ENCODE assay signal across 28 cellular contexts in genomic region chr1:145901312-145902021, GRCh38. TPM values are rescaled to one million over a fixed set of nuclear protein-coding genes. Genes with fewer than 3 reads are reported as not detected.
DNase-seq lines count a peak whose midpoint lies in the region; ATAC-seq and TF ChIP-seq lines count a peak whose summit lies in the region.
"Had no signal": no experiment of that assay in that cellular context is flagged by ENCODE, and none has a peak within 500 bp of the region (broad histone marks: within the 10 kb centered on the region; RNA-seq: fewer than 3 reads in every experiment).

No MANE protein-coding gene starts in this region.

- H3K4me1 Mint-ChIP-seq in GM23338 (no peaks in the 10 kb centered on the region; the same call in 2 of the 3 replicates), neural progenitor cell (peaks cover 23% of the 10 kb centered on the region)
- H3K4me1 Mint-ChIP-seq: activated CD4-positive, alpha-beta T cell treated with anti-CD3 and anti-CD28 coated beads for 36 hours; activated naive CD4-positive, alpha-beta T cell treated with anti-CD3 and anti-CD28 coated beads, Interleukin-2, amount 10 ng/mL, durations not matched to agents 7 days and 5 days; activated T-helper 17 cell treated with anti-CD3 and anti-CD28 coated beads, Interleukin-2, amount 50 U/mL, for 72 hours had no signal

- peak; percentile 42 to 54 for TF ChIP-seq CTCF in GM23338 (conservative IDR thresholded peaks at IDR 0.05; ENCODE audit: low read depth in 2 of 2)
- TF ChIP-seq CTCF in NB4 (IDR thresholded peaks at IDR 0.05; ENCODE audit: low read depth, low read length) = no peak
- peak; percentile 31 for TF ChIP-seq CTCF in brain microvascular endothelial cell (IDR thresholded peaks at IDR 0.05; ENCODE audit: low read depth, low read length, missing control alignments)
- peak; percentile 11 for TF ChIP-seq CTCF in neural progenitor cell (IDR thresholded peaks at IDR 0.05)

- H3K27me3 ChIP-seq in GM23338 (ENCODE audit: insufficient read depth) = no peaks in the 10 kb centered on the region
- H3K27me3 ChIP-seq in brain microvascular endothelial cell (replicated peaks) = no peaks in the 10 kb centered on the region
- no peaks in the 10 kb centered on the region for H3K27me3 ChIP-seq in neural progenitor cell
- H3K27me3 ChIP-seq: BLaER1, pancreas, right atrium auricular region, spleen, tibial artery had no signal

- H3K4me2 ChIP-seq in GM23338 (no peak overlapping the region), neural progenitor cell (no peak overlapping the region)
- H3K4me2 ChIP-seq: BLaER1 had no signal

- H3K4me3 Mint-ChIP-seq in GM23338 = no peak overlapping the region
- peak overlapping the region; percentile 21 for H3K4me3 Mint-ChIP-seq in neural progenitor cell
- H3K4me3 Mint-ChIP-seq: activated CD4-positive, alpha-beta T cell treated with anti-CD3 and anti-CD28 coated beads for 36 hours; activated CD8-positive, alpha-beta T cell treated with anti-CD3 and anti-CD28 coated beads, Interleukin-2, amount 10 ng/mL, durations not matched to agents 7 days and 5 days; activated naive CD4-positive, alpha-beta T cell treated with anti-CD3 and anti-CD28 coated beads, Interleukin-2, amount 10 ng/mL, durations not matched to agents 7 days and 5 days; activated T-helper 17 cell treated with anti-CD3 and anti-CD28 coated beads, Interleukin-2, amount 50 U/mL, for 72 hours; T-helper 2 cell treated with Interferon-gamma antibody and Interleukin-4, amounts not matched to agents 5 μg/mL and 100 μg/mL, for 36 hours had no signal

- no peaks in the 10 kb centered on the region for H3K4me1 ChIP-seq in GM23338 (ENCODE audit: insufficient read depth)
- no peaks in the 10 kb centered on the region for H3K4me1 ChIP-seq in neural progenitor cell
- H3K4me1 ChIP-seq: BLaER1, pancreas, right atrium auricular region, spleen, tibial artery had no signal

- H3K36me3 Mint-ChIP-seq in GM23338 (ENCODE audit: low read depth) (no peaks in the 10 kb centered on the region), neural progenitor cell (no peaks in the 10 kb centered on the region)

- TF ChIP-seq POLR2A in NB4 (IDR thresholded peaks at IDR 0.05; ENCODE audit: extremely low read depth, insufficient read length) = no peak

- no peak overlapping the region for H3K9ac ChIP-seq in neural progenitor cell
- H3K9ac ChIP-seq: BLaER1 had no signal

- DNase-seq in GM23338 (ENCODE audit: low spot score) = peak; percentile 72
- DNase-seq in NB4 (ENCODE audit: low read depth) = peak; percentile 74
- DNase-seq in brain microvascular endothelial cell = no peak
- DNase-seq in neural progenitor cell (ENCODE audit: low spot score) = peak; percentile 11
- DNase-seq in NCI-H774 (lab: John Stamatoyannopoulos, UW) = no peak
- DNase-seq in pons (ENCODE audit: low spot score) = no peak
- DNase-seq: activated CD4-positive, alpha-beta T cell treated with anti-CD3 and anti-CD28 coated beads for 36 hours; activated CD8-positive, alpha-beta T cell treated with anti-CD3 and anti-CD28 coated beads, Interleukin-2, amount 10 ng/mL, durations not matched to agents 7 days and 5 days; activated naive CD4-positive, alpha-beta T cell treated with anti-CD3 and anti-CD28 coated beads, Interleukin-2, amount 10 ng/mL, durations not matched to agents 7 days and 5 days; amniotic stem cell; DMS53; HCEC 1CT; mammary epithelial cell; NCI-H1105; NCI-H187 treated with DMSO at 0.1 percent for 48 hours; NCI-H2171; NCI-H510A treated with DMSO at 0.1 percent for 48 hours; NK-92 treated with Interleukin-12 subunit alpha and Interleukin-12 subunit beta, amount 100 ng/mL, for 24 hours; pancreas; spleen; stimulated activated CD4-positive, alpha-beta T cell treated with anti-CD3 and anti-CD28 coated beads, Interleukin-4, amount 100 ng/mL, for 1 hour; tibial artery had no signal

- no peaks in the 10 kb centered on the region for H4K20me1 ChIP-seq in GM23338 (replicated peaks; ENCODE audit: insufficient read depth)
- H4K20me1 ChIP-seq in neural progenitor cell (ENCODE audit: low read depth) = no peaks in the 10 kb centered on the region
- H4K20me1 ChIP-seq: BLaER1 had no signal

- no peaks in the 10 kb centered on the region for H3K79me2 ChIP-seq in GM23338 (replicated peaks; ENCODE audit: insufficient read depth)
- H3K79me2 ChIP-seq in neural progenitor cell (ENCODE audit: low read depth) = no peaks in the 10 kb centered on the region

- no peak overlapping the region for H3K4me3 ChIP-seq in GM23338
- H3K4me3 ChIP-seq in NB4 (ENCODE audit: low read depth, low read length) = no peak overlapping the region
- H3K4me3 ChIP-seq in brain microvascular endothelial cell (ENCODE audit: low read depth, low read length) = no peak overlapping the region
- no peak overlapping the region for H3K4me3 ChIP-seq in neural progenitor cell
- H3K4me3 ChIP-seq: BLaER1, pancreas, right atrium auricular region, spleen, tibial artery had no signal

- H3K27ac ChIP-seq in GM23338 (ENCODE audit: low read depth) (no peak overlapping the region), brain microvascular endothelial cell (no peak overlapping the region), neural progenitor cell (no peak overlapping the region)
- H3K27ac ChIP-seq: BLaER1, pancreas, right atrium auricular region, spleen, tibial artery had no signal

- H3K27me3 Mint-ChIP-seq in GM23338 (ENCODE audit: insufficient read depth, low read depth, poor library complexity) (peaks cover 9% of the 10 kb centered on the region), neural progenitor cell (ENCODE audit: insufficient read depth, low read depth) (peaks cover 18% of the 10 kb centered on the region)
- H3K27me3 Mint-ChIP-seq: activated CD4-positive, alpha-beta T cell treated with anti-CD3 and anti-CD28 coated beads for 36 hours; activated T-helper 17 cell treated with anti-CD3 and anti-CD28 coated beads, Interleukin-2, amount 50 U/mL, for 72 hours had no signal

- no peaks in the 10 kb centered on the region for H3K9me2 ChIP-seq in GM23338 (ENCODE audit: insufficient read depth)

- ATAC-seq in GM23338 = peak; percentile 89
- ATAC-seq in HG03139 (IDR thresholded peaks at IDR 0.05; ENCODE audit: unreplicated experiment) = no peak
- ATAC-seq: activated CD4-positive, alpha-beta T cell treated with anti-CD3 and anti-CD28 coated beads for 36 hours; activated CD8-positive, alpha-beta T cell treated with anti-CD3 and anti-CD28 coated beads, Interleukin-2, amount 10 ng/mL, durations not matched to agents 7 days and 5 days; activated T-helper 17 cell treated with anti-CD3 and anti-CD28 coated beads, Interleukin-2, amount 50 U/mL, for 72 hours; pancreas had no signal

- H3K9me3 Mint-ChIP-seq in GM23338 (no peaks in the 10 kb centered on the region; the same call in 2 of the 3 replicates), neural progenitor cell (no peaks in the 10 kb centered on the region)
- H3K9me3 Mint-ChIP-seq: activated naive CD4-positive, alpha-beta T cell treated with anti-CD3 and anti-CD28 coated beads, Interleukin-2, amount 10 ng/mL, durations not matched to agents 7 days and 5 days; activated T-helper 17 cell treated with anti-CD3 and anti-CD28 coated beads, Interleukin-2, amount 50 U/mL, for 72 hours; T-helper 2 cell treated with Interferon-gamma antibody and Interleukin-4, amounts not matched to agents 5 μg/mL and 100 μg/mL, for 36 hours had no signal

- in situ Hi-C loops in brain microvascular endothelial cell (cut with HindIII; ENCODE audit: low pct_ligation_motif_present, low sequenced_read_pairs) = no loop called here

- H3F3A ChIP-seq in GM23338 (replicated peaks; ENCODE audit: low read depth) (no peaks in the 10 kb centered on the region), neural progenitor cell (ENCODE audit: low read depth) (no peaks in the 10 kb centered on the region)

- H3K9me3 ChIP-seq in neural progenitor cell (ENCODE audit: low read depth) = no peaks in the 10 kb centered on the region
- H3K9me3 ChIP-seq: BLaER1, pancreas, right atrium auricular region, spleen, tibial artery had no signal

- no peaks in the 10 kb centered on the region for H3K36me3 ChIP-seq in GM23338 (ENCODE audit: insufficient read depth)
- peaks cover 6% of the 10 kb centered on the region for H3K36me3 ChIP-seq in brain microvascular endothelial cell (replicated peaks)
- no peaks in the 10 kb centered on the region for H3K36me3 ChIP-seq in neural progenitor cell
- H3K36me3 ChIP-seq: BLaER1, pancreas, right atrium auricular region had no signal

- H2AFZ ChIP-seq in GM23338 (peak overlapping the region; percentile 85; the same call in 1 of the 2 replicates), neural progenitor cell (replicated peaks) (no peak overlapping the region)

- H3K27ac Mint-ChIP-seq in GM23338 (no peak overlapping the region), neural progenitor cell (no peak overlapping the region)
- H3K27ac Mint-ChIP-seq: activated CD4-positive, alpha-beta T cell treated with anti-CD3 and anti-CD28 coated beads for 36 hours; activated CD8-positive, alpha-beta T cell treated with anti-CD3 and anti-CD28 coated beads, Interleukin-2, amount 10 ng/mL, durations not matched to agents 7 days and 5 days; activated naive CD4-positive, alpha-beta T cell treated with anti-CD3 and anti-CD28 coated beads, Interleukin-2, amount 10 ng/mL, durations not matched to agents 7 days and 5 days; activated T-helper 17 cell treated with anti-CD3 and anti-CD28 coated beads, Interleukin-2, amount 50 U/mL, for 72 hours; T-helper 2 cell treated with Interferon-gamma antibody and Interleukin-4, amounts not matched to agents 5 μg/mL and 100 μg/mL, for 36 hours had no signal

RNA-seq across cellular contexts. Expression of gene ITGA10, which starts 8.4 kb away (rescaled TPM):
- total RNA-seq in GM23338 (2014; rRNA removed; shearing (Covaris generic)) = 0.04 and 0.21 TPM in 2 replicates
- polyA plus RNA-seq in GM23338 (2016; fragmentation: Nextera tagmentation; extraction: Ambion mirVana) = 0.21 TPM in 1 of 2 replicates, not detected in the other
- 0.06 and 0.15 TPM in 2 replicates for total RNA-seq in neural progenitor cell (ENCODE audit: low replicate concordance)

RNA-seq across cellular contexts. Expression of gene ANKRD35, which starts 15.8 kb away (rescaled TPM):
- total RNA-seq in GM23338 (2014; rRNA removed; shearing (Covaris generic)) = 3.6 and 4.3 TPM in 2 replicates
- 4.9 and 5.6 TPM in 2 replicates for polyA plus RNA-seq in GM23338 (2016; fragmentation: Nextera tagmentation; extraction: Ambion mirVana)
- total RNA-seq in neural progenitor cell (ENCODE audit: low replicate concordance) = 1.1 and 1.9 TPM in 2 replicates
- polyA plus RNA-seq: neural cell had no signal

RNA-seq across cellular contexts. Expression of gene PEX11B, which starts 17.1 kb away (rescaled TPM):
- 9.1 and 10.0 TPM in 2 replicates for total RNA-seq in GM23338 (2014; rRNA removed; shearing (Covaris generic))
- 7.4 and 9.7 TPM in 2 replicates for polyA plus RNA-seq in GM23338 (2016; fragmentation: Nextera tagmentation; extraction: Ambion mirVana)
- total RNA-seq in neural progenitor cell (ENCODE audit: low replicate concordance) = 15.0 and 16.6 TPM in 2 replicates

RNA-seq across cellular contexts. Expression of gene RBM8A, which starts 25.8 kb away (rescaled TPM):
- total RNA-seq in GM23338 (2014; rRNA removed; shearing (Covaris generic)) = 170 and 212 TPM in 2 replicates
- polyA plus RNA-seq in GM23338 (2016; fragmentation: Nextera tagmentation; extraction: Ambion mirVana) = 286 and 312 TPM in 2 replicates
- total RNA-seq in neural progenitor cell (ENCODE audit: low replicate concordance) = 242 and 320 TPM in 2 replicates

RNA-seq across cellular contexts. Expression of gene PIAS3, which starts 42.6 kb away (rescaled TPM):
- 33.2 and 35.7 TPM in 2 replicates for total RNA-seq in GM23338 (2014; rRNA removed; shearing (Covaris generic))
- polyA plus RNA-seq in GM23338 (2016; fragmentation: Nextera tagmentation; extraction: Ambion mirVana) = 40.8 and 45.4 TPM in 2 replicates
- 15.7 and 33.7 TPM in 2 replicates for total RNA-seq in neural progenitor cell (ENCODE audit: low replicate concordance)

Comparison
In these comparisons a context has a peak if more than half of its experiments do, and no peak if none do; other contexts are left out.
1. DNase-seq: peak in GM23338 (single experiment), NB4 (single experiment) and neural progenitor cell (single experiment); none in brain microvascular endothelial cell (single experiment), NCI-H774 (single experiment) and pons (single experiment).